ENCODE assay signal across 18 cellular contexts in genomic region chr4:151485541-151486131, GRCh38.
DNase-seq lines count a peak whose midpoint lies in the region; ATAC-seq, FAIRE-seq and TF ChIP-seq lines count a peak whose summit lies in the region.
"Had no signal": no experiment of that assay in that cellular context is flagged by ENCODE, and none has a peak within 500 bp of the region (broad histone marks: within the 10 kb centered on the region; RNA-seq: fewer than 3 reads in every experiment).

No MANE protein-coding gene starts in this region.

- no peaks in the 10 kb centered on the region for H3K79me2 ChIP-seq in astrocyte (ENCODE audit: insufficient read depth, low read length)

- peak overlapping the region; percentile 34 for H3K27ac Mint-ChIP-seq in MCF 10A (ENCODE audit: low read depth, unreplicated experiment)
- peak overlapping the region; percentile 94 for H3K27ac Mint-ChIP-seq in astrocyte (ENCODE audit: unreplicated experiment)
- no peak overlapping the region for H3K27ac Mint-ChIP-seq in T-helper 2 cell treated with Interferon-gamma antibody and Interleukin-4, amounts not matched to agents 5 μg/mL and 100 μg/mL, for 36 hours
- H3K27ac Mint-ChIP-seq in stimulated activated naive B cell treated with anti-CD40 and anti-IgM and Interleukin-4, amounts not matched to agents 10 μg/mL and 1 μg/mL and 100 μg/mL, for 72 hours = no peak overlapping the region
- no peak overlapping the region for H3K27ac Mint-ChIP-seq in activated T-cell treated with anti-CD3 and anti-CD28 coated beads, Interleukin-2, amount 50 U/mL, for 72 hours
- H3K27ac Mint-ChIP-seq: activated naive CD8-positive, alpha-beta T cell; type B pancreatic cell had no signal

- no peaks in the 10 kb centered on the region for H3K27me3 ChIP-seq in breast epithelium
- H3K27me3 ChIP-seq in astrocyte (ENCODE audit: insufficient read depth, low read length) = no peaks in the 10 kb centered on the region
- H3K27me3 ChIP-seq: Peyer's patch had no signal

- H3K4me2 ChIP-seq in astrocyte (ENCODE audit: low read length) = peak overlapping the region; percentile 51

- POLR2A ChIA-PET in MCF 10A (lab: Yijun Ruan, JAX) = interaction anchor here (0.6 to 1.4 kb wide), 6 partner anchors 10 to 1226 kb away, joined by 3 to 4 read pairs (median 4); no protein-coding TSS in a partner anchor

- H3K27me3 Mint-ChIP-seq in MCF 10A (ENCODE audit: insufficient read depth, unreplicated experiment) (no peaks in the 10 kb centered on the region), astrocyte (ENCODE audit: low read depth, unreplicated experiment) (no peaks in the 10 kb centered on the region)
- peaks cover 2% of the 10 kb centered on the region for H3K27me3 Mint-ChIP-seq in T-helper 2 cell treated with Interferon-gamma antibody and Interleukin-4, amounts not matched to agents 5 μg/mL and 100 μg/mL, for 36 hours (ENCODE audit: low read depth)
- peaks cover 9 to 16% of the 10 kb centered on the region in 2 donors for H3K27me3 Mint-ChIP-seq in stimulated activated naive B cell treated with anti-CD40 and anti-IgM and Interleukin-4, amounts not matched to agents 10 μg/mL and 1 μg/mL and 100 μg/mL, for 72 hours
- peaks cover 10% of the 10 kb centered on the region for H3K27me3 Mint-ChIP-seq in activated T-cell treated with anti-CD3 and anti-CD28 coated beads, Interleukin-2, amount 50 U/mL, for 72 hours (ENCODE audit: low read depth)
- H3K27me3 Mint-ChIP-seq: type B pancreatic cell had no signal

- H3K36me3 ChIP-seq in breast epithelium = no peaks in the 10 kb centered on the region
- no peaks in the 10 kb centered on the region for H3K36me3 ChIP-seq in astrocyte (ENCODE audit: insufficient read depth, low read length)
- H3K36me3 ChIP-seq: Peyer's patch had no signal

- H3K4me3 ChIP-seq in breast epithelium (no peak overlapping the region), astrocyte (ENCODE audit: insufficient read depth, low read depth, low read length) (no peak overlapping the region)
- H3K4me3 ChIP-seq: GM12878, Peyer's patch had no signal

- ATAC-seq in stimulated activated naive B cell treated with anti-CD40 and anti-IgM and Interleukin-4, amounts not matched to agents 10 μg/mL and 1 μg/mL and 100 μg/mL, for 72 hours (replicated peaks) = no peak
- ATAC-seq in HG03354 (IDR thresholded peaks at IDR 0.05; ENCODE audit: poor library complexity, severe bottlenecking, unreplicated experiment) = no peak
- ATAC-seq in activated T-cell treated with anti-CD3 and anti-CD28 coated beads, Interleukin-2, amount 50 U/mL, for 72 hours (replicated peaks in 1 of 2) = no peak
- ATAC-seq: GM12878 had no signal

- intact Hi-C loops in MCF 10A (cut with micrococcal nuclease) (no loop called here), breast epithelium (cut with DNase I; ENCODE audit: low total_unique reads) (no loop called here)

- TF ChIP-seq POLR2A in breast epithelium (IDR thresholded peaks at IDR 0.05) = no peak

- FAIRE-seq in astrocyte (lab: Jason Lieb, UNC) = no peak
- FAIRE-seq: GM12878 had no signal

- peak; percentile 39 for DNase-seq in MCF 10A (ENCODE audit: unreplicated experiment)
- no peak for DNase-seq in breast epithelium (ENCODE audit: low spot score in 2 of 2)
- peak; percentile 36 for DNase-seq in astrocyte (ENCODE audit: low read depth)
- DNase-seq in kidney tubule cell (ENCODE audit: low spot score) = peak; percentile 92
- DNase-seq in T-helper 2 cell treated with Interferon-gamma antibody and Interleukin-4, amounts not matched to agents 5 μg/mL and 100 μg/mL, for 36 hours (ENCODE audit: low spot score) = no peak
- DNase-seq in stimulated activated naive B cell treated with anti-CD40 and anti-IgM and Interleukin-4, amounts not matched to agents 10 μg/mL and 1 μg/mL and 100 μg/mL, for 72 hours = no peak
- no peak for DNase-seq in activated T-cell treated with anti-CD3 and anti-CD28 coated beads, Interleukin-2, amount 50 U/mL, for 72 hours
- DNase-seq: DMS79 treated with DMSO at 0.1 percent for 48 hours; Karpas-422; NCI-H1694; NCI-H526; Peyer's patch; stimulated activated CD8-positive, alpha-beta memory T cell treated with anti-CD3 and anti-CD28 coated beads, Interleukin-4, amount 100 ng/mL, for 48 hours had no signal

- no peak overlapping the region for H3K4me3 Mint-ChIP-seq in MCF 10A (ENCODE audit: unreplicated experiment)
- no peak overlapping the region for H3K4me3 Mint-ChIP-seq in astrocyte (ENCODE audit: unreplicated experiment)
- H3K4me3 Mint-ChIP-seq in T-helper 2 cell treated with Interferon-gamma antibody and Interleukin-4, amounts not matched to agents 5 μg/mL and 100 μg/mL, for 36 hours = no peak overlapping the region
- no peak overlapping the region for H3K4me3 Mint-ChIP-seq in stimulated activated naive B cell treated with anti-CD40 and anti-IgM and Interleukin-4, amounts not matched to agents 10 μg/mL and 1 μg/mL and 100 μg/mL, for 72 hours
- no peak overlapping the region for H3K4me3 Mint-ChIP-seq in activated T-cell treated with anti-CD3 and anti-CD28 coated beads, Interleukin-2, amount 50 U/mL, for 72 hours
- H3K4me3 Mint-ChIP-seq: activated naive CD8-positive, alpha-beta T cell; type B pancreatic cell had no signal

- TF ChIP-seq CTCF in MCF 10A (IDR thresholded peaks at IDR 0.05; ENCODE audit: unreplicated experiment) (no peak), breast epithelium (IDR thresholded peaks at IDR 0.05) (no peak), astrocyte (IDR thresholded peaks at IDR 0.05; ENCODE audit: insufficient read depth, low read depth, low read length) (no peak)

- peak overlapping the region; percentile 37 for H3K9ac ChIP-seq in astrocyte (ENCODE audit: low read length)

- H4K20me1 ChIP-seq in astrocyte (ENCODE audit: insufficient read depth, low read length) = no peaks in the 10 kb centered on the region

- H2AFZ ChIP-seq in astrocyte (ENCODE audit: low read depth, low read length) = peak overlapping the region; percentile 32

- H3K9me3 ChIP-seq in breast epithelium = no peaks in the 10 kb centered on the region
- H3K9me3 ChIP-seq in astrocyte (ENCODE audit: insufficient read depth, low read depth, low read length) = no peaks in the 10 kb centered on the region
- H3K9me3 ChIP-seq: Peyer's patch had no signal

- no TSS peak for BruUV-seq in MCF 10A (replicated peaks; lab: Mats Ljungman, UMichigan)

- H3K9me3 Mint-ChIP-seq in MCF 10A (ENCODE audit: unreplicated experiment) (peaks cover 7% of the 10 kb centered on the region), astrocyte (ENCODE audit: unreplicated experiment) (peaks cover 1% of the 10 kb centered on the region)
- H3K9me3 Mint-ChIP-seq in T-helper 2 cell treated with Interferon-gamma antibody and Interleukin-4, amounts not matched to agents 5 μg/mL and 100 μg/mL, for 36 hours = no peaks in the 10 kb centered on the region
- peaks cover 8% of the 10 kb centered on the region in 2 donors for H3K9me3 Mint-ChIP-seq in stimulated activated naive B cell treated with anti-CD40 and anti-IgM and Interleukin-4, amounts not matched to agents 10 μg/mL and 1 μg/mL and 100 μg/mL, for 72 hours
- H3K9me3 Mint-ChIP-seq in activated T-cell treated with anti-CD3 and anti-CD28 coated beads, Interleukin-2, amount 50 U/mL, for 72 hours = peaks cover 0 to 2% of the 10 kb centered on the region in 2 donors
- H3K9me3 Mint-ChIP-seq: type B pancreatic cell had no signal

- H3K4me1 ChIP-seq in breast epithelium (no peaks in the 10 kb centered on the region), astrocyte (ENCODE audit: insufficient read depth, low read length) (peaks cover 23% of the 10 kb centered on the region)
- H3K4me1 ChIP-seq: Peyer's patch had no signal

- CTCF ChIA-PET in MCF 10A (lab: Yijun Ruan, JAX) = no interaction called here

- H3K36me3 Mint-ChIP-seq in MCF 10A (ENCODE audit: insufficient read depth, unreplicated experiment) = peaks cover 22% of the 10 kb centered on the region
- H3K36me3 Mint-ChIP-seq in astrocyte (ENCODE audit: low read depth, unreplicated experiment) = no peaks in the 10 kb centered on the region
- H3K36me3 Mint-ChIP-seq in T-helper 2 cell treated with Interferon-gamma antibody and Interleukin-4, amounts not matched to agents 5 μg/mL and 100 μg/mL, for 36 hours (ENCODE audit: low read depth) = no peaks in the 10 kb centered on the region
- H3K36me3 Mint-ChIP-seq in stimulated activated naive B cell treated with anti-CD40 and anti-IgM and Interleukin-4, amounts not matched to agents 10 μg/mL and 1 μg/mL and 100 μg/mL, for 72 hours = no peaks in the 10 kb centered on the region
- H3K36me3 Mint-ChIP-seq in activated T-cell treated with anti-CD3 and anti-CD28 coated beads, Interleukin-2, amount 50 U/mL, for 72 hours (ENCODE audit: insufficient read depth in 2 of 2) = peaks cover 0 to 1% of the 10 kb centered on the region in 2 donors

- H3K4me1 Mint-ChIP-seq in MCF 10A (ENCODE audit: insufficient read depth, unreplicated experiment) = peaks cover 20% of the 10 kb centered on the region
- H3K4me1 Mint-ChIP-seq in astrocyte (ENCODE audit: low read depth, unreplicated experiment) = peaks cover 31% of the 10 kb centered on the region
- H3K4me1 Mint-ChIP-seq in T-helper 2 cell treated with Interferon-gamma antibody and Interleukin-4, amounts not matched to agents 5 μg/mL and 100 μg/mL, for 36 hours (ENCODE audit: low read depth) = no peaks in the 10 kb centered on the region
- no peaks in the 10 kb centered on the region for H3K4me1 Mint-ChIP-seq in stimulated activated naive B cell treated with anti-CD40 and anti-IgM and Interleukin-4, amounts not matched to agents 10 μg/mL and 1 μg/mL and 100 μg/mL, for 72 hours
- H3K4me1 Mint-ChIP-seq in activated T-cell treated with anti-CD3 and anti-CD28 coated beads, Interleukin-2, amount 50 U/mL, for 72 hours (ENCODE audit: low read depth) = no peaks in the 10 kb centered on the region

- H3K27ac ChIP-seq in breast epithelium (no peak overlapping the region), astrocyte (ENCODE audit: low read depth, low read length) (peak overlapping the region; percentile 49)
- H3K27ac ChIP-seq: 22Rv1, Peyer's patch had no signal

Comparison
In these comparisons a context has a peak if more than half of its experiments do, and no peak if none do; other contexts are left out.
1. DNase-seq: peak in MCF 10A (single experiment), astrocyte (single experiment) and kidney tubule cell (single experiment); none in breast epithelium (0 of 2), T-helper 2 cell treated with Interferon-gamma antibody and Interleukin-4, amounts not matched to agents 5 μg/mL and 100 μg/mL, for 36 hours (single experiment), stimulated activated naive B cell treated with anti-CD40 and anti-IgM and Interleukin-4, amounts not matched to agents 10 μg/mL and 1 μg/mL and 100 μg/mL, for 72 hours (single experiment) and activated T-cell treated with anti-CD3 and anti-CD28 coated beads, Interleukin-2, amount 50 U/mL, for 72 hours (0 of 2).
2. H3K27ac Mint-ChIP-seq: peak in MCF 10A (single experiment) and astrocyte (single experiment); none in T-helper 2 cell treated with Interferon-gamma antibody and Interleukin-4, amounts not matched to agents 5 μg/mL and 100 μg/mL, for 36 hours (single experiment), stimulated activated naive B cell treated with anti-CD40 and anti-IgM and Interleukin-4, amounts not matched to agents 10 μg/mL and 1 μg/mL and 100 μg/mL, for 72 hours (single experiment) and activated T-cell treated with anti-CD3 and anti-CD28 coated beads, Interleukin-2, amount 50 U/mL, for 72 hours (single experiment).